Comparison of ENCODE assay signal across 13 cellular contexts in genomic region chr2:207475546-207475945, GRCh38. TPM values are rescaled to one million over a fixed set of nuclear protein-coding genes. Genes with fewer than 3 reads are reported as not detected.
DNase-seq lines count a peak whose midpoint lies in the region; ATAC-seq, FAIRE-seq and TF ChIP-seq lines count a peak whose summit lies in the region.
"Had no signal": no experiment of that assay in that cellular context is flagged by ENCODE, and none has a peak within 500 bp of the region (broad histone marks: within the 10 kb centered on the region; RNA-seq: fewer than 3 reads in every experiment).

No MANE protein-coding gene starts in this region.

- H2BK5ac ChIP-seq in neuronal stem cell (ENCODE audit: low read length): no peak overlapping the region

- no peak overlapping the region for H2BK15ac ChIP-seq in neuronal stem cell (ENCODE audit: low read length)

- POLR2A ChIA-PET in K562 (lab: Yijun Ruan, JAX): no interaction called here

- no peak for TF ChIP-seq EP300 in K562 (IDR thresholded peaks at IDR 0.05; ENCODE audit: low read length)

- no peak overlapping the region for H2BK120ac ChIP-seq in neuronal stem cell (ENCODE audit: low read depth, low read length)

- H3K27me3 ChIP-seq in K562 (ENCODE audit: control insufficient read depth in 2 of 2, insufficient read depth in 2 of 2, low read length in 2 of 2): no peaks in the 10 kb centered on the region
- no peaks in the 10 kb centered on the region for H3K27me3 ChIP-seq in neuronal stem cell (ENCODE audit: control insufficient read depth in 3 of 3, insufficient read depth in 3 of 3, low read depth in 1 of 3, low read length in 3 of 3)

- BruUV-seq in K562 (replicated peaks; lab: Mats Ljungman, UMichigan): no TSS peak

- intact Hi-C loops in K562 (cut with micrococcal nuclease): loop anchor here (1.0 to 10.0 kb wide), 7 partner anchors 241 to 921 kb away; no protein-coding TSS in a partner anchor

- in situ Hi-C loops in K562 (cut with MboI): loop anchor here (5.0 to 10.0 kb wide), 2 partner anchors 681 to 783 kb away; no protein-coding TSS in a partner anchor

- no peaks in the 10 kb centered on the region; a peak in 1 of 5 replicates for H3K4me1 ChIP-seq in K562 (replicated peaks in 1 of 2; ENCODE audit: control insufficient read depth in 2 of 2, insufficient read depth in 2 of 2, low read length in 2 of 2)
- peaks cover 4 to 11% of the 10 kb centered on the region in 2 donors for H3K4me1 ChIP-seq in neuronal stem cell (ENCODE audit: control insufficient read depth in 2 of 2, insufficient read depth in 1 of 2, low read depth in 1 of 2, low read length in 2 of 2)

- H3K9me1 ChIP-seq in K562 (ENCODE audit: control insufficient read depth, insufficient read depth, low read length): no peaks in the 10 kb centered on the region

- peak; percentile 46; the same call in 1 of the 3 replicates for ATAC-seq in K562
- no peak for ATAC-seq in HG02588 (IDR thresholded peaks at IDR 0.05; ENCODE audit: unreplicated experiment)

- TF ChIP-seq RAD21 in K562 (CRISPR knock-in tag; conservative IDR thresholded peaks at IDR 0.05 in 1 of 2, IDR thresholded peaks at IDR 0.05 in 1 of 2): no peak

- no peak overlapping the region for H4K8ac ChIP-seq in neuronal stem cell (ENCODE audit: low read depth, low read length)

- H4K20me1 ChIP-seq in K562 (replicated peaks; ENCODE audit: control insufficient read depth, insufficient read depth, low read length): no peaks in the 10 kb centered on the region

- H4K91ac ChIP-seq in neuronal stem cell (ENCODE audit: low read depth, low read length, poor library complexity): no peak overlapping the region

- H3K18ac ChIP-seq in neuronal stem cell (ENCODE audit: low read length): no peak overlapping the region

- H2AFZ ChIP-seq in K562 (ENCODE audit: low read depth, low read length) (no peak overlapping the region), neuronal stem cell (ENCODE audit: low read length) (peak overlapping the region; percentile 26)

- DNase-seq in DMS 273 (lab: John Stamatoyannopoulos, UW; ENCODE audit: unreplicated experiment) (peak; percentile 5), DMS 273 treated with DMSO at 0.1 percent for 48 hours (lab: John Stamatoyannopoulos, UW) (no peak), NCI-H2227 treated with DMSO at 0.1 percent for 48 hours (lab: John Stamatoyannopoulos, UW) (peak; percentile 32), K562 (ENCODE audit: extremely low read depth in 1 of 4, low spot score in 3 of 4) (no peak), neuronal stem cell (ENCODE audit: low spot score) (no peak), RCC 7860 (ENCODE audit: low spot score) (no peak), iPS-NIHi11 (ENCODE audit: low spot score) (no peak)
- DNase-seq: activated CD8-positive, alpha-beta memory T cell treated with anti-CD3 and anti-CD28 coated beads, Interleukin-2, amount 50 U/mL, for 48 hours; GF-D8; left colon had no signal

- H3K4me3 ChIP-seq in K562: no peak overlapping the region
- H3K4me3 ChIP-seq in neuronal stem cell (ENCODE audit: low read length in 2 of 2): no peak overlapping the region
- H3K4me3 ChIP-seq: mucosa of descending colon had no signal

- CTCF ChIA-PET in K562 (lab: Yijun Ruan, JAX; ENCODE audit: low intra/inter-chr PET ratio): interaction anchor here (0.6 to 2.6 kb wide), 2 partner anchors 676 to 1083 kb away, joined by 6 to 16 read pairs; no protein-coding TSS in a partner anchor

- H3K27ac ChIP-seq in K562 (ENCODE audit: extremely low read depth, low read depth, low read length) (no peak overlapping the region), neuronal stem cell (replicated peaks; ENCODE audit: low read length) (no peak overlapping the region)
- H3K27ac ChIP-seq: 22Rv1 had no signal

- WGBS in K562 (ENCODE audit: insufficient coverage, low coverage, missing lambda C conversion rate): 17% methylated on average over 3 of the region's 3 CpGs
- no CpG with 5 or more reads among the region's 3 CpGs for WGBS in neuronal stem cell (ENCODE audit: extremely low coverage in 2 of 2, insufficient read length in 2 of 2, insufficient replicate concordance in 1 of 2), 2 donors

- H3K79me1 ChIP-seq in neuronal stem cell (ENCODE audit: low read depth, low read length): no peaks in the 10 kb centered on the region

- no peaks in the 10 kb centered on the region for H3K36me3 ChIP-seq in K562 (ENCODE audit: control insufficient read depth, insufficient read depth, low read length)
- H3K36me3 ChIP-seq in neuronal stem cell (replicated peaks in 1 of 2; ENCODE audit: control insufficient read depth in 2 of 2, insufficient read depth in 2 of 2, low read length in 2 of 2): no peaks in the 10 kb centered on the region

- H3K9ac ChIP-seq in K562 (ENCODE audit: insufficient read depth in 1 of 2, low read depth in 2 of 2, low read length in 2 of 2): no peak overlapping the region
- no peak overlapping the region for H3K9ac ChIP-seq in neuronal stem cell (ENCODE audit: low read depth, low read length, poor library complexity)

- no peak overlapping the region for H3K4ac ChIP-seq in neuronal stem cell (ENCODE audit: low read length)

- FAIRE-seq in K562 (lab: Jason Lieb, UNC) (no peak), RCC 7860 (lab: Jason Lieb, UNC) (no peak)

- H3K79me2 ChIP-seq in K562 (ENCODE audit: control insufficient read depth, insufficient read depth, low read length): no peaks in the 10 kb centered on the region

- no peak for TF ChIP-seq CTCF in K562 (IDR thresholded peaks at IDR 0.05 in 2 of 3, conservative IDR thresholded peaks at IDR 0.05 in 1 of 3; ENCODE audit: insufficient read depth in 2 of 3, low read depth in 1 of 3, low read length in 3 of 3)

- no peak overlapping the region for H2AK5ac ChIP-seq in neuronal stem cell (ENCODE audit: low read depth, low read length)

- no peak overlapping the region for H2BK12ac ChIP-seq in neuronal stem cell (ENCODE audit: low read length)

- H3K9me3 ChIP-seq in K562 (replicated peaks; ENCODE audit: control insufficient read depth, insufficient read depth, low read depth, low read length): no peaks in the 10 kb centered on the region
- H3K9me3 ChIP-seq in neuronal stem cell (replicated peaks in 1 of 2; ENCODE audit: control insufficient read depth in 2 of 2, insufficient read depth in 1 of 2, low read depth in 1 of 2, low read length in 2 of 2): no peaks in the 10 kb centered on the region
- H3K9me3 ChIP-seq: mucosa of descending colon had no signal

- TF ChIP-seq POLR2A in K562 (conservative IDR thresholded peaks at IDR 0.05): no peak

- H3K23ac ChIP-seq in neuronal stem cell (ENCODE audit: low read depth, low read length, poor library complexity): no peak overlapping the region

- H3K4me2 ChIP-seq in K562 (ENCODE audit: insufficient read depth, low read length) (no peak overlapping the region), neuronal stem cell (ENCODE audit: insufficient read depth, low read length, poor library complexity, severe bottlenecking) (no peak overlapping the region)

- no peak overlapping the region for H3K14ac ChIP-seq in neuronal stem cell (ENCODE audit: low read length)

TF ChIP-seq in K562, 482 proteins besides CTCF, POLR2A, EP300 and RAD21 (continues in another document):
- TF ChIP-seq KHSRP (IDR thresholded peaks at IDR 0.05): no peak
- TF ChIP-seq YBX1 (IDR thresholded peaks at IDR 0.05): no peak
- TF ChIP-seq ARID3A (IDR thresholded peaks at IDR 0.05; ENCODE audit: borderline replicate concordance, low read depth, low read length): no peak
- TF ChIP-seq TBL1XR1 (IDR thresholded peaks at IDR 0.05; ENCODE audit: low read length in 2 of 2): no peak
- TF ChIP-seq CAMTA2 (CRISPR knock-in tag; conservative IDR thresholded peaks at IDR 0.05): no peak
- no peak for TF ChIP-seq TRIM28 (IDR thresholded peaks at IDR 0.05)
- no peak for TF ChIP-seq ZNF589 (CRISPR knock-in tag; IDR thresholded peaks at IDR 0.05; ENCODE audit: low read depth)

RNA-seq across cellular contexts. Expression of gene CREB1, which starts 54.2 kb away (rescaled TPM):
- 48.7 and 75.1 TPM in 2 replicates for total RNA-seq in K562 (2011; cell fraction: chromatin; rRNA removed; ENCODE audit: low replicate concordance)
- 20.5 and 29.2 TPM in 2 replicates for total RNA-seq in K562 (2011; cell fraction: nucleolus; rRNA removed)
- 33.9 and 56.9 TPM in 2 replicates for total RNA-seq in K562 (2011; cell fraction: nucleoplasm; rRNA removed)
- total RNA-seq in K562 (2014; rRNA removed) (10.3 and 17.8 TPM in 2 replicates), K562 (2014; rRNA removed; fragmentation: Illumina TruSeq; extraction: Trizol) (29.4 and 32.3 TPM in 2 replicates), K562 (2015; rRNA removed; fragmentation: Illumina TruSeq; extraction: Trizol) (19.5 and 20.0 TPM in 2 replicates), K562 (2021) (30.8 and 34.6 TPM in 2 replicates)
- polyA plus RNA-seq in K562 (2011; rRNA removed) (50.5 and 51.3 TPM in 2 replicates), K562 (2014; fragmentation: Illumina TruSeq; extraction: Trizol) (24.7 and 31.8 TPM in 2 replicates), K562 (2014; fragmentation: Nextera tagmentation; extraction: Ambion mirVana) (10 to 100 TPM in 1 of 2 experiments, 1 to 10 TPM in 1; 8.9 to 14.7 TPM), K562 (2014; rRNA removed) (15.5 and 23.9 TPM in 2 replicates)
- polyA plus RNA-seq in K562 (2011; cell fraction: cytosol; rRNA removed): 31.8 and 35.3 TPM in 2 replicates
- 57.7 and 83.1 TPM in 2 replicates for polyA plus RNA-seq in K562 (2011; cell fraction: nucleus; rRNA removed)
- 20.1 and 25.2 TPM in 2 replicates for polyA plus RNA-seq in K562 (2012)
- polyA minus RNA-seq in K562 (2011; rRNA and poly(A)+ RNA removed): 69.4 and 73.2 TPM in 2 replicates
- polyA minus RNA-seq in K562 (2011; cell fraction: cytosol; rRNA and poly(A)+ RNA removed): 17.4 and 30.7 TPM in 2 replicates
- polyA minus RNA-seq in K562 (2011; cell fraction: nucleus; rRNA and poly(A)+ RNA removed): 23.8 and 52.6 TPM in 2 replicates
- polyA plus RNA-seq in neuronal stem cell (2013, experiment 1 of 2): 60.5 TPM
- 61.4 TPM for polyA plus RNA-seq in neuronal stem cell (2013, experiment 2 of 2)

Comparison
In these comparisons a context has a peak if more than half of its experiments do, and no peak if none do; other contexts are left out.
1. DNase-seq: peak in DMS 273 (single experiment) and NCI-H2227 treated with DMSO at 0.1 percent for 48 hours (single experiment); none in DMS 273 treated with DMSO at 0.1 percent for 48 hours (single experiment), K562 (0 of 4), neuronal stem cell (single experiment), RCC 7860 (single experiment) and iPS-NIHi11 (single experiment).